Comparison of ENCODE assay signal across 13 cellular contexts in genomic region chr9:87663556-87663955, GRCh38.
A peak's percentile ranks its signal among the peaks of the same experiment; 100 is the strongest.
DNase-seq lines count a peak whose midpoint lies in the region; ATAC-seq and TF ChIP-seq lines count a peak whose summit lies in the region.
"Had no signal": no experiment of that assay in that cellular context is flagged by ENCODE, and none has a peak within 500 bp of the region (broad histone marks: within the 10 kb centered on the region; RNA-seq: fewer than 3 reads in every experiment).

No MANE protein-coding gene starts in this region.

- no peak for TF ChIP-seq CTCF in GM23338 (conservative IDR thresholded peaks at IDR 0.05; ENCODE audit: low read depth in 2 of 2)
- no peak for TF ChIP-seq CTCF in glutamatergic neuron (IDR thresholded peaks at IDR 0.05; ENCODE audit: partially characterized antibody, unreplicated experiment)
- no peak for TF ChIP-seq CTCF in progenitor cell of endocrine pancreas (IDR thresholded peaks at IDR 0.05; ENCODE audit: unreplicated experiment)

- intact Hi-C loops in left cardiac atrium (cut with DNase I), result loop anchor here (1.0 to 10.0 kb wide), 3 partner anchors 326 to 1229 kb away; no protein-coding TSS in a partner anchor

- H3K9me2 ChIP-seq in GM23338 (ENCODE audit: insufficient read depth), result no peaks in the 10 kb centered on the region; the same call in 1 of the 2 replicates

- H2AFZ ChIP-seq in GM23338, result no peak overlapping the region

- 0 out of 2 replicates have a peak, but pooled peaks cover 3% of the 10 kb centered on the region for H3F3A ChIP-seq in GM23338 (replicated peaks; ENCODE audit: low read depth)

- H3K36me3 ChIP-seq in GM23338 (ENCODE audit: insufficient read depth), result peaks cover 45% of the 10 kb centered on the region

- peaks cover 6% of the 10 kb centered on the region; the same call in 1 of the 2 replicates for H3K4me1 ChIP-seq in GM23338 (ENCODE audit: insufficient read depth)
- H3K4me1 ChIP-seq: Caco-2 had no signal

- no peak overlapping the region for H3K4me3 Mint-ChIP-seq in GM23338
- no peak overlapping the region for H3K4me3 Mint-ChIP-seq in activated T-helper 17 cell treated with anti-CD3 and anti-CD28 coated beads, Interleukin-2, amount 50 U/mL, for 72 hours
- peak overlapping the region; percentile 25 for H3K4me3 Mint-ChIP-seq in glutamatergic neuron (ENCODE audit: unreplicated experiment)
- no peak overlapping the region for H3K4me3 Mint-ChIP-seq in progenitor cell of endocrine pancreas (ENCODE audit: low read depth)
- H3K4me3 Mint-ChIP-seq: CD4-positive, alpha-beta T cell had no signal

- peaks cover 10% of the 10 kb centered on the region for H3K4me1 Mint-ChIP-seq in GM23338
- H3K4me1 Mint-ChIP-seq in activated T-helper 17 cell treated with anti-CD3 and anti-CD28 coated beads, Interleukin-2, amount 50 U/mL, for 72 hours, result peaks cover 10% of the 10 kb centered on the region
- H3K4me1 Mint-ChIP-seq in glutamatergic neuron (ENCODE audit: low read depth, unreplicated experiment), result peaks cover 18% of the 10 kb centered on the region
- H3K4me1 Mint-ChIP-seq in progenitor cell of endocrine pancreas (ENCODE audit: low read depth), result peaks cover 3% of the 10 kb centered on the region

- H3K9me3 Mint-ChIP-seq in GM23338 (peaks cover 45% of the 10 kb centered on the region), glutamatergic neuron (ENCODE audit: unreplicated experiment) (peaks cover 36% of the 10 kb centered on the region), progenitor cell of endocrine pancreas (ENCODE audit: low read depth) (peaks cover 3% of the 10 kb centered on the region)
- H3K9me3 Mint-ChIP-seq in activated T-helper 17 cell treated with anti-CD3 and anti-CD28 coated beads, Interleukin-2, amount 50 U/mL, for 72 hours, result no peaks in the 10 kb centered on the region
- H3K9me3 Mint-ChIP-seq: CD4-positive, alpha-beta T cell had no signal

- H4K20me1 ChIP-seq in GM23338 (replicated peaks; ENCODE audit: insufficient read depth), result peaks cover 4% of the 10 kb centered on the region

- DNase-seq in GM23338 (ENCODE audit: low spot score) (no peak), glutamatergic neuron (no peak), progenitor cell of endocrine pancreas (ENCODE audit: low spot score, unreplicated experiment) (no peak), NCI-H510A treated with DMSO at 0.1 percent for 48 hours (lab: John Stamatoyannopoulos, UW) (no peak), left cardiac atrium (no peak), midbrain (lab: John Stamatoyannopoulos, UW) (no peak)
- DNase-seq: NCI-H2081 treated with DMSO at 0.1 percent for 48 hours, NCI-H446 treated with DMSO at 0.1 percent for 48 hours, SIG-M5 had no signal

- H3K4me2 ChIP-seq in GM23338, result no peak overlapping the region

- H3K36me3 Mint-ChIP-seq in GM23338 (ENCODE audit: low read depth) (peaks cover 92% of the 10 kb centered on the region), glutamatergic neuron (ENCODE audit: unreplicated experiment) (peaks cover 24% of the 10 kb centered on the region), progenitor cell of endocrine pancreas (ENCODE audit: insufficient read depth) (peaks cover 70% of the 10 kb centered on the region)
- no peaks in the 10 kb centered on the region for H3K36me3 Mint-ChIP-seq in activated T-helper 17 cell treated with anti-CD3 and anti-CD28 coated beads, Interleukin-2, amount 50 U/mL, for 72 hours (ENCODE audit: low read depth)

- ATAC-seq in GM23338 (no peak), left cardiac atrium (no peak), GM21381 (IDR thresholded peaks at IDR 0.05; ENCODE audit: unreplicated experiment) (no peak)
- no peak for ATAC-seq in activated T-helper 17 cell treated with anti-CD3 and anti-CD28 coated beads, Interleukin-2, amount 50 U/mL, for 72 hours (replicated peaks)

- no peak overlapping the region for H3K4me3 ChIP-seq in GM23338

- H3K27me3 Mint-ChIP-seq in GM23338 (ENCODE audit: insufficient read depth, low read depth, poor library complexity) (peaks cover 22% of the 10 kb centered on the region), glutamatergic neuron (ENCODE audit: unreplicated experiment) (peaks cover 34% of the 10 kb centered on the region), progenitor cell of endocrine pancreas (no peaks in the 10 kb centered on the region)
- H3K27me3 Mint-ChIP-seq in activated T-helper 17 cell treated with anti-CD3 and anti-CD28 coated beads, Interleukin-2, amount 50 U/mL, for 72 hours, result peaks cover 32% of the 10 kb centered on the region
- H3K27me3 Mint-ChIP-seq: CD4-positive, alpha-beta T cell had no signal

- H3K27ac ChIP-seq in GM23338 (ENCODE audit: low read depth), result no peak overlapping the region

- H3K27me3 ChIP-seq in GM23338 (ENCODE audit: insufficient read depth), result no peaks in the 10 kb centered on the region

- H3K79me2 ChIP-seq in GM23338 (replicated peaks; ENCODE audit: insufficient read depth), result no peaks in the 10 kb centered on the region

- H3K27ac Mint-ChIP-seq in GM23338 (peak overlapping the region; percentile 16; the same call in 1 of the 2 replicates), glutamatergic neuron (ENCODE audit: unreplicated experiment) (peak overlapping the region; percentile 49), progenitor cell of endocrine pancreas (peak overlapping the region; percentile 68)
- H3K27ac Mint-ChIP-seq in activated T-helper 17 cell treated with anti-CD3 and anti-CD28 coated beads, Interleukin-2, amount 50 U/mL, for 72 hours, result peak overlapping the region; percentile 28
- H3K27ac Mint-ChIP-seq: CD4-positive, alpha-beta T cell had no signal

TF ChIP-seq in GM23338, 12 proteins besides CTCF, POLR2A, EP300 and RAD21 (continues in another document):
- TF ChIP-seq ZNF462 (CRISPR knock-in tag; IDR thresholded peaks at IDR 0.05), result no peak
- TF ChIP-seq CREB1 (CRISPR knock-in tag; IDR thresholded peaks at IDR 0.05; ENCODE audit: low read depth), result no peak
- no peak for TF ChIP-seq ZNF114 (CRISPR knock-in tag; IDR thresholded peaks at IDR 0.05)
- no peak for TF ChIP-seq STAT1 (IDR thresholded peaks at IDR 0.05; ENCODE audit: unreplicated experiment)
- TF ChIP-seq NANOG (IDR thresholded peaks at IDR 0.05; ENCODE audit: borderline replicate concordance), result no peak
- TF ChIP-seq JUNB (IDR thresholded peaks at IDR 0.05; ENCODE audit: unreplicated experiment), result no peak
- TF ChIP-seq EZH2phosphoT487 (IDR thresholded peaks at IDR 0.05; ENCODE audit: unreplicated experiment), result no peak

Comparison
In these comparisons a context has a peak if more than half of its experiments do, and no peak if none do; other contexts are left out.
1. H3K27ac Mint-ChIP-seq: peak in every context shown above with its lines; median percentile 68 in progenitor cell of endocrine pancreas; 49 in glutamatergic neuron; 28 in activated T-helper 17 cell treated with anti-CD3 and anti-CD28 coated beads, Interleukin-2, amount 50 U/mL, for 72 hours; 16 in GM23338.